17 cellular contexts compared by ENCODE assay signal in genomic region chr7:77542399-77542798, GRCh38. TPM values are rescaled to one million over a fixed set of nuclear protein-coding genes. Genes with fewer than 3 reads are reported as not detected.
DNase-seq lines count a peak whose midpoint lies in the region; FAIRE-seq and TF ChIP-seq lines count a peak whose summit lies in the region.
"Had no signal": no experiment of that assay in that cellular context is flagged by ENCODE, and none has a peak within 500 bp of the region (broad histone marks: within the 10 kb centered on the region; RNA-seq: fewer than 3 reads in every experiment).

No MANE protein-coding gene starts in this region.

- H3K27me3 ChIP-seq in ACC112 (ENCODE audit: insufficient read depth, low read length) (no peaks in the 10 kb centered on the region), adipocyte (replicated peaks; ENCODE audit: control insufficient read depth, insufficient read depth, low read length) (no peaks in the 10 kb centered on the region), ovary (no peaks in the 10 kb centered on the region), transverse colon (no peaks in the 10 kb centered on the region)
- H3K27me3 ChIP-seq: body of pancreas had no signal

- no peak for TF ChIP-seq POLR2A in GM12891 (IDR thresholded peaks at IDR 0.05; ENCODE audit: low read depth, low read length)
- no peak for TF ChIP-seq POLR2A in ovary (IDR thresholded peaks at IDR 0.05)
- no peak for TF ChIP-seq POLR2A in transverse colon (IDR thresholded peaks at IDR 0.05)

- TF ChIP-seq CTCF in ovary (IDR thresholded peaks at IDR 0.05) (no peak), transverse colon (IDR thresholded peaks at IDR 0.05) (no peak)

- 90 to 96% (median 96%) methylated on average over 1 of the region's 1 CpG for WGBS in ovary, 3 donors
- 81 to 91% methylated on average over 1 of the region's 1 CpG for WGBS in transverse colon (ENCODE audit: low coverage in 1 of 2), 2 donors

- H3K27me3 Mint-ChIP-seq in immature natural killer cell (ENCODE audit: low read depth in 3 of 3) = peaks cover 9 to 18% (median 10%) of the 10 kb centered on the region in 3 donors

- H3K27ac Mint-ChIP-seq in immature natural killer cell = peak overlapping the region; percentile 70 to 97 (median 84)

- FAIRE-seq in GM12891 (lab: Jason Lieb, UNC) = peak; percentile 9
- FAIRE-seq: G401.6, HTR-8/SVneo had no signal

- DNase-seq in GM12891 (ENCODE audit: insufficient read length, low spot score) = no peak
- DNase-seq in adipocyte (ENCODE audit: low read depth) = peak; percentile 43
- no peak for DNase-seq in immature natural killer cell
- no peak for DNase-seq in stimulated activated CD4-positive, alpha-beta T cell treated with anti-CD3 and anti-CD28 coated beads, Interleukin-12 subunit alpha, Interleukin-12 subunit beta, amount 100 ng/mL, for 4 hours
- DNase-seq in kidney glomerular epithelial cell (lab: John Stamatoyannopoulos, UW) = no peak
- DNase-seq in ovary = no peak
- DNase-seq in transverse colon = no peak
- DNase-seq: activated T-cell treated with anti-CD3 and anti-CD28 coated beads, Interleukin-2, amount 50 U/mL, for 48 hours; body of pancreas; NCI-H1092 treated with DMSO at 0.1 percent for 48 hours; NCI-H69; SHP77; stimulated activated CD4-positive, alpha-beta T cell treated with anti-CD3 and anti-CD28 coated beads, Interleukin-2, amount 100 ng/mL, for 24 hours had no signal

- in situ Hi-C loops in transverse colon (cut with MboI; ENCODE audit: low pct_ligation_motif_present in 1 of 4, low pct_unique_long_range_greater_than_20kb in 1 of 4, low sequenced_read_pairs in 3 of 4) = no loop called here

- H3K9me3 ChIP-seq in adipocyte (ENCODE audit: control insufficient read depth, low read length) = no peaks in the 10 kb centered on the region
- H3K9me3 ChIP-seq in ovary = no peaks in the 10 kb centered on the region
- no peaks in the 10 kb centered on the region for H3K9me3 ChIP-seq in transverse colon
- H3K9me3 ChIP-seq: body of pancreas, prostate gland had no signal

- peaks cover 2% of the 10 kb centered on the region; the same call in 1 of the 2 replicates for H3K36me3 ChIP-seq in ACC112 (ENCODE audit: insufficient read depth, low read length)
- no peaks in the 10 kb centered on the region for H3K36me3 ChIP-seq in adipocyte (ENCODE audit: control insufficient read depth, insufficient read depth, low read length, severe bottlenecking)
- no peaks in the 10 kb centered on the region for H3K36me3 ChIP-seq in ovary
- no peaks in the 10 kb centered on the region for H3K36me3 ChIP-seq in transverse colon
- H3K36me3 ChIP-seq: prostate gland had no signal

- H3K9ac ChIP-seq in adipocyte (ENCODE audit: low read length) = no peak overlapping the region

- H3K36me3 Mint-ChIP-seq in immature natural killer cell = peaks cover 0 to 4% (median 0%) of the 10 kb centered on the region in 3 donors

- peaks cover 48% of the 10 kb centered on the region for H3K4me1 ChIP-seq in ACC112 (ENCODE audit: control insufficient read depth, insufficient read depth, low read length, unreplicated experiment)
- peaks cover 40% of the 10 kb centered on the region for H3K4me1 ChIP-seq in adipocyte (ENCODE audit: control insufficient read depth, insufficient read depth, low read length)
- H3K4me1 ChIP-seq in ovary (ENCODE audit: insufficient read depth) = peaks cover 8% of the 10 kb centered on the region
- peaks cover 10 to 55% (median 30%) of the 10 kb centered on the region in 4 donors for H3K4me1 ChIP-seq in transverse colon
- H3K4me1 ChIP-seq: prostate gland had no signal

- H3K4me1 Mint-ChIP-seq in immature natural killer cell = peaks cover 81 to 86% of the 10 kb centered on the region in 2 donors

- intact Hi-C loops in ovary (cut with DNase I) (no loop called here), transverse colon (cut with DNase I; ENCODE audit: low total_unique reads) (no loop called here)

- H3K27ac ChIP-seq in ACC112 (ENCODE audit: low read depth, low read length) (no peak overlapping the region; the same call in 1 of the 2 replicates), ovary (no peak overlapping the region), transverse colon (no peak overlapping the region)
- H3K27ac ChIP-seq: body of pancreas, prostate gland had no signal

- H3K4me3 Mint-ChIP-seq in immature natural killer cell = peak overlapping the region; percentile 96 to 98 (median 98)

- H3K9me3 Mint-ChIP-seq in immature natural killer cell = no peaks in the 10 kb centered on the region

- peaks cover 96% of the 10 kb centered on the region for H3K79me2 ChIP-seq in ACC112 (ENCODE audit: control insufficient read depth, insufficient read depth, low read length, unreplicated experiment)

- TF ChIP-seq EP300 in ovary (IDR thresholded peaks at IDR 0.05) = no peak
- no peak for TF ChIP-seq EP300 in transverse colon (IDR thresholded peaks at IDR 0.05; ENCODE audit: low read depth)

- H3K4me3 ChIP-seq in ACC112 (ENCODE audit: low read depth, low read length) (peak overlapping the region; percentile 42), adipocyte (ENCODE audit: low read length) (peak overlapping the region; percentile 18), ovary (no peak overlapping the region), transverse colon (no peak overlapping the region)
- H3K4me3 ChIP-seq: body of pancreas, prostate gland had no signal

- H2AFZ ChIP-seq in ACC112 (ENCODE audit: low read length, unreplicated experiment) = no peak overlapping the region

TF ChIP-seq in GM12891, 5 proteins besides CTCF, POLR2A, EP300 and RAD21:
- TF ChIP-seq TAF1 (IDR thresholded peaks at IDR 0.05; ENCODE audit: low read depth, low read length) (no peak), POU2F2 (IDR thresholded peaks at IDR 0.05; ENCODE audit: low read depth, low read length) (no peak), POLR2AphosphoS5 (IDR thresholded peaks at IDR 0.05; ENCODE audit: low read depth, low read length) (no peak), PAX5 (IDR thresholded peaks at IDR 0.05; ENCODE audit: insufficient read depth, low read length, severe bottlenecking) (no peak), SPI1 (IDR thresholded peaks at IDR 0.05; ENCODE audit: low read depth, low read length) (no peak)

RNA-seq across cellular contexts. Expression of gene PTPN12, which starts 5.3 kb away (rescaled TPM):
- polyA plus RNA-seq in GM12891 (2012; ENCODE audit: low read depth, missing spikeins) = 18.2 TPM
- polyA plus RNA-seq in immature natural killer cell (10 to 100 TPM; 26.4 to 52.7 (median 44.4) TPM), ovary (10 to 100 TPM; 48.5 to 62.7 TPM)
- total RNA-seq in ovary (10 to 100 TPM; 45.8 to 90.0 (median 66.5) TPM), transverse colon (100 to 1,000 TPM in 1 of 4 donors, 10 to 100 TPM in 3; 46.8 to 103 (median 70.6) TPM)

Comparison
In these comparisons a context has a peak if more than half of its experiments do, and no peak if none do; other contexts are left out.
1. H3K4me3 ChIP-seq: peak in ACC112 (single experiment) and adipocyte (single experiment); none in ovary (single experiment) and transverse colon (0 of 4).